ENCODE assay signal across 8 cellular contexts in genomic region chr9:128786681-128787582, GRCh38. TPM values are rescaled to one million over a fixed set of nuclear protein-coding genes. Genes with fewer than 3 reads are reported as not detected.
A peak's percentile ranks its signal among the peaks of the same experiment; 100 is the strongest.
DNase-seq lines count a peak whose midpoint lies in the region; ATAC-seq and TF ChIP-seq lines count a peak whose summit lies in the region.

TBC1D13 (plus strand) TSS chr9:128787253; CDS start chr9:128787354, 101 bp downstream.

- H3K9ac ChIP-seq in KMS-11 (peak within 1 kb of the TSS; percentile 51; the same call in 1 of the 2 replicates), muscle layer of colon (ENCODE audit: low read length) (peak within 1 kb of the TSS; percentile 5)

- peaks cover 5% of the 10 kb centered on the region for H3K36me3 Mint-ChIP-seq in activated T-cell treated with anti-CD3 and anti-CD28 coated beads, Interleukin-2, amount 50 U/mL, for 4 hours (ENCODE audit: insufficient read depth)

- H3K27me3 Mint-ChIP-seq in activated T-cell treated with anti-CD3 and anti-CD28 coated beads, Interleukin-2, amount 50 U/mL, for 4 hours (ENCODE audit: low read depth), result no peaks in the 10 kb centered on the region

- peak; percentile 87 for ATAC-seq in GM21723 (IDR thresholded peaks at IDR 0.05; ENCODE audit: unreplicated experiment)
- peak; percentile 99 for ATAC-seq in activated T-cell treated with anti-CD3 and anti-CD28 coated beads, Interleukin-2, amount 50 U/mL, for 4 hours
- ATAC-seq in esophagus mucosa, result peak; percentile 97

- peaks cover 19% of the 10 kb centered on the region for H3K4me1 ChIP-seq in KMS-11 (ENCODE audit: low read depth, poor library complexity, severe bottlenecking)
- peaks cover 0 to 17% (median 5%) of the 10 kb centered on the region in 4 donors for H3K4me1 ChIP-seq in Peyer's patch
- peaks cover 15% of the 10 kb centered on the region for H3K4me1 ChIP-seq in muscle layer of colon (ENCODE audit: insufficient read depth, low read length)

- peaks cover 18% of the 10 kb centered on the region for H3K4me1 Mint-ChIP-seq in activated T-cell treated with anti-CD3 and anti-CD28 coated beads, Interleukin-2, amount 50 U/mL, for 4 hours (ENCODE audit: low read depth)

- no peak within 1 kb of the TSS for H3K4me3 ChIP-seq in KMS-11 (IDR thresholded peaks at IDR 0.05; ENCODE audit: insufficient read depth, low read depth, low read length)
- H3K4me3 ChIP-seq in Peyer's patch, result peak within 1 kb of the TSS; percentile 75 to 97 (median 92)
- peak within 1 kb of the TSS; percentile 83 to 99 for H3K4me3 ChIP-seq in muscle layer of colon (ENCODE audit: low read depth in 1 of 2, low read length in 2 of 2)

- TF ChIP-seq CTCF in KMS-11 (conservative IDR thresholded peaks at IDR 0.05; ENCODE audit: low read depth, low read length) (no peak), Peyer's patch (IDR thresholded peaks at IDR 0.05) (no peak)

- H3K36me3 ChIP-seq in KMS-11 (ENCODE audit: insufficient read depth) (no peaks in the 10 kb centered on the region), Peyer's patch (peaks cover 0 to 25% (median 0%) of the 10 kb centered on the region in 3 donors), muscle layer of colon (ENCODE audit: insufficient read depth, low read length) (peaks cover 18% of the 10 kb centered on the region)

- no peaks in the 10 kb centered on the region for H3K9me3 ChIP-seq in Peyer's patch
- no peaks in the 10 kb centered on the region for H3K9me3 ChIP-seq in muscle layer of colon (ENCODE audit: low read length)

- peak within 1 kb of the TSS; percentile 99 for H3K4me2 ChIP-seq in KMS-11

- no peaks in the 10 kb centered on the region for H4K20me1 ChIP-seq in KMS-11 (ENCODE audit: insufficient read depth)

- peaks cover 13% of the 10 kb centered on the region; the same call in 1 of the 2 replicates for H3K79me2 ChIP-seq in KMS-11 (ENCODE audit: insufficient read depth, low read depth)

- peak; percentile 65 for DNase-seq in DMS153 treated with DMSO at 0.1 percent for 48 hours (lab: John Stamatoyannopoulos, UW; ENCODE audit: unreplicated experiment)
- DNase-seq in Peyer's patch, result peak; percentile 91 to 96 (median 94)
- peak; percentile 86 for DNase-seq in activated T-cell treated with anti-CD3 and anti-CD28 coated beads, Interleukin-2, amount 50 U/mL, for 4 hours
- peak; percentile 81 to 84 for DNase-seq in stimulated activated CD8-positive, alpha-beta memory T cell treated with anti-CD3 and anti-CD28 coated beads, Interleukin-7, amount 100 ng/mL, for 1 hour (ENCODE audit: low read depth in 2 of 2)

- peak; percentile 40 to 60 for TF ChIP-seq POLR2A in Peyer's patch (IDR thresholded peaks at IDR 0.05)

- H3K4me3 Mint-ChIP-seq in activated T-cell treated with anti-CD3 and anti-CD28 coated beads, Interleukin-2, amount 50 U/mL, for 4 hours, result peak within 1 kb of the TSS; percentile 92

- H3K27me3 ChIP-seq in KMS-11 (ENCODE audit: insufficient read depth, low read depth) (no peaks in the 10 kb centered on the region), Peyer's patch (no peaks in the 10 kb centered on the region), muscle layer of colon (ENCODE audit: control insufficient read depth in 1 of 2, insufficient read depth in 2 of 2, low read length in 2 of 2) (no peaks in the 10 kb centered on the region)

- H3K27ac ChIP-seq in KMS-11 (0 out of 2 replicates have a peak within 1 kb of the TSS, but pooled peaks have one; percentile 18), Peyer's patch (peak within 1 kb of the TSS; percentile 77 to 88 (median 83)), muscle layer of colon (ENCODE audit: low read depth, low read length) (peak within 1 kb of the TSS; percentile 76)

- peak within 1 kb of the TSS; percentile 93 for H2AFZ ChIP-seq in KMS-11 (ENCODE audit: low read depth)

- H3K9me3 Mint-ChIP-seq in activated T-cell treated with anti-CD3 and anti-CD28 coated beads, Interleukin-2, amount 50 U/mL, for 4 hours, result no peaks in the 10 kb centered on the region

RNA-seq across cellular contexts. Expression of gene TBC1D13, which starts in this region (rescaled TPM):
- total RNA-seq in Peyer's patch, result 10 to 100 TPM; 26.8 to 48.7 (median 45.7) TPM
- total RNA-seq in activated T-cell treated with anti-CD3 and anti-CD28 coated beads, Interleukin-2, amount 50 U/mL, for 4 hours, result 10 to 100 TPM; 23.7 to 26.9 (median 24.6) TPM
- 15.5 TPM for total RNA-seq in esophagus mucosa

Comparison
In these comparisons a context has a peak if more than half of its experiments do, and no peak if none do; other contexts are left out.
1. H3K27ac ChIP-seq: peak in every context shown above with its lines; median percentile 83 in Peyer's patch; 76 in muscle layer of colon; 18 in KMS-11.